In genomic region chr19:49506575-49507105, GRCh38 we compare ENCODE assay signal across 9 cellular contexts. TPM values are rescaled to one million over a fixed set of nuclear protein-coding genes. Genes with fewer than 3 reads are reported as not detected.
DNase-seq lines count a peak whose midpoint lies in the region; ATAC-seq, FAIRE-seq and TF ChIP-seq lines count a peak whose summit lies in the region.
"Had no signal": no experiment of that assay in that cellular context is flagged by ENCODE, and none has a peak within 500 bp of the region (broad histone marks: within the 10 kb centered on the region; RNA-seq: fewer than 3 reads in every experiment).

No MANE protein-coding gene starts in this region.

- CTCF ChIA-PET in Panc1 (lab: Charles Lee) = interaction anchor here (0.6 to 0.9 kb wide), 5 partner anchors 21 to 64 kb away, joined by 3 to 7 read pairs (median 4); partner anchors contain the start of gene RCN3

- H3K9me3 ChIP-seq in Panc1 (ENCODE audit: control insufficient read depth, insufficient read depth, low read depth, low read length) (no peaks in the 10 kb centered on the region), small intestine (ENCODE audit: control insufficient read depth, low read depth) (no peaks in the 10 kb centered on the region)

- DNase-seq in COLO829 (ENCODE audit: low spot score) = peak; percentile 59
- DNase-seq in HL-60 (ENCODE audit: low read depth in 1 of 2, low spot score in 1 of 2) = peak; percentile 72 to 85
- no peak for DNase-seq in Panc1 (ENCODE audit: low read depth, low spot score)
- DNase-seq in activated T-helper 1 cell treated with anti-CD3 and anti-CD28 coated beads, Interleukin-2, amount 50 U/mL, for 16 hours (ENCODE audit: low read depth in 1 of 2, low spot score in 1 of 2) = peak; percentile 62 to 65
- peak; percentile 67 for DNase-seq in glomerular visceral epithelial cell (ENCODE audit: extremely low spot score)
- peak; percentile 88 for DNase-seq in small intestine
- DNase-seq in occipital lobe (lab: John Stamatoyannopoulos, UW) = no peak

- intact Hi-C loops in Panc1 (cut with micrococcal nuclease; ENCODE audit: unreplicated experiment) = no loop called here

- H3K4me3 ChIP-seq in HL-60 (replicated peaks; ENCODE audit: insufficient read depth, low read length) = no peak overlapping the region
- H3K4me3 ChIP-seq in Panc1 (ENCODE audit: low read depth in 2 of 2, low read length in 2 of 2) = no peak overlapping the region
- no peak overlapping the region for H3K4me3 ChIP-seq in small intestine (ENCODE audit: low read depth in 1 of 2, low read length in 2 of 2)

- POLR2A ChIA-PET in Panc1 (lab: Charles Lee) = no interaction called here

- H3K27ac ChIP-seq in HL-60 (replicated peaks) (no peak overlapping the region), Panc1 (ENCODE audit: low read length) (no peak overlapping the region), small intestine (ENCODE audit: low read depth in 1 of 2, low read length in 1 of 2) (no peak overlapping the region)

- no peak for FAIRE-seq in small intestine (lab: Jason Lieb, UNC)
- FAIRE-seq: TTC549 had no signal

- peak; percentile 60; the same call in 1 of the 2 replicates for ATAC-seq in Panc1
- ATAC-seq in GM19467 (IDR thresholded peaks at IDR 0.05; ENCODE audit: unreplicated experiment) = no peak

- H3K4me1 ChIP-seq in Panc1 (ENCODE audit: control insufficient read depth, insufficient read depth, low read length) = no peaks in the 10 kb centered on the region
- no peaks in the 10 kb centered on the region for H3K4me1 ChIP-seq in small intestine (ENCODE audit: control insufficient read depth in 2 of 2, insufficient read depth in 1 of 2, low read depth in 1 of 2, low read length in 1 of 2)

- in situ Hi-C loops in Panc1 (cut with HindIII; ENCODE audit: low pct_unique_long_range_greater_than_20kb, low sequenced_read_pairs) = no loop called here

- TF ChIP-seq CTCF in HL-60 (IDR thresholded peaks at IDR 0.05; ENCODE audit: insufficient read depth, low read length) (peak; percentile 84), Panc1 (IDR thresholded peaks at IDR 0.05) (peak; percentile 87)

- 26 to 34% (median 31%) methylated on average over 8 of the region's 8 CpGs for WGBS in small intestine, 3 donors

- no peaks in the 10 kb centered on the region for H3K27me3 ChIP-seq in HL-60 (ENCODE audit: insufficient read depth, poor library complexity, severe bottlenecking)
- H3K27me3 ChIP-seq in Panc1 (ENCODE audit: control insufficient read depth, insufficient read depth, low read length) = no peaks in the 10 kb centered on the region
- H3K27me3 ChIP-seq in small intestine (ENCODE audit: control insufficient read depth in 2 of 2, insufficient read depth in 2 of 2, low read length in 2 of 2) = no peaks in the 10 kb centered on the region

- no TSS peak for BruUV-seq in Panc1 (replicated peaks; lab: Mats Ljungman, UMichigan)

- H3K36me3 ChIP-seq in Panc1 (ENCODE audit: control insufficient read depth, insufficient read depth, low read length) = no peaks in the 10 kb centered on the region
- no peaks in the 10 kb centered on the region for H3K36me3 ChIP-seq in small intestine (ENCODE audit: control insufficient read depth in 2 of 2, insufficient read depth in 2 of 2, low read length in 2 of 2)

RNA-seq across cellular contexts. Expression of gene FCGRT, which starts 5.8 kb away (rescaled TPM):
- 16.7 TPM for total RNA-seq in Panc1 (2021; ENCODE audit: unreplicated experiment)
- polyA plus RNA-seq in Panc1 (2012; ENCODE audit: insufficient read length) = 39.5 TPM
- 100 to 1,000 TPM; 354 to 541 (median 486) TPM for polyA plus RNA-seq in small intestine
- 12.9 TPM for total RNA-seq in occipital lobe

RNA-seq across cellular contexts. Expression of gene RPS11, which starts 10.4 kb away (rescaled TPM):
- 956 TPM for total RNA-seq in Panc1 (2021; ENCODE audit: unreplicated experiment)
- polyA plus RNA-seq in Panc1 (2012; ENCODE audit: insufficient read length) = 2,025 TPM
- 1,000 to 10,000 TPM; 2,854 to 5,067 (median 5,025) TPM for polyA plus RNA-seq in small intestine
- total RNA-seq in occipital lobe = 3,859 TPM

RNA-seq across cellular contexts. Expression of gene RPL13A, which starts 19.2 kb away (rescaled TPM):
- total RNA-seq in Panc1 (2021; ENCODE audit: unreplicated experiment) (1,196 TPM), occipital lobe (2,203 TPM)
- 1,501 TPM for polyA plus RNA-seq in Panc1 (2012; ENCODE audit: insufficient read length)
- polyA plus RNA-seq in small intestine = 1,000 to 10,000 TPM; 2,350 to 5,026 (median 4,251) TPM

RNA-seq across cellular contexts. Expression of gene RCN3, which starts 21.2 kb away (rescaled TPM):
- total RNA-seq in Panc1 (2021; ENCODE audit: unreplicated experiment) (3.0 TPM), occipital lobe (2.3 TPM)
- 16.3 TPM for polyA plus RNA-seq in Panc1 (2012; ENCODE audit: insufficient read length)
- polyA plus RNA-seq in small intestine = 100 to 1,000 TPM in 2 of 3 donors, 10 to 100 TPM in 1; 38.0 to 687 (median 437) TPM

RNA-seq across cellular contexts. Expression of gene FLT3LG, which starts 32.6 kb away (rescaled TPM):
- 1.5 TPM for total RNA-seq in Panc1 (2021; ENCODE audit: unreplicated experiment)
- polyA plus RNA-seq in Panc1 (2012; ENCODE audit: insufficient read length) = 2.9 TPM
- polyA plus RNA-seq in small intestine = 1 to 10 TPM; 7.8 to 10.0 (median 8.6) TPM
- total RNA-seq in occipital lobe = not detected

Comparison
In these comparisons a context has a peak if more than half of its experiments do, and no peak if none do; other contexts are left out.
1. DNase-seq: peak in COLO829 (single experiment), HL-60 (2 of 2), activated T-helper 1 cell treated with anti-CD3 and anti-CD28 coated beads, Interleukin-2, amount 50 U/mL, for 16 hours (2 of 2), glomerular visceral epithelial cell (single experiment) and small intestine (single experiment); none in Panc1 (single experiment) and occipital lobe (single experiment).